8 cellular contexts compared by ENCODE assay signal in the genomic region with DNA sequence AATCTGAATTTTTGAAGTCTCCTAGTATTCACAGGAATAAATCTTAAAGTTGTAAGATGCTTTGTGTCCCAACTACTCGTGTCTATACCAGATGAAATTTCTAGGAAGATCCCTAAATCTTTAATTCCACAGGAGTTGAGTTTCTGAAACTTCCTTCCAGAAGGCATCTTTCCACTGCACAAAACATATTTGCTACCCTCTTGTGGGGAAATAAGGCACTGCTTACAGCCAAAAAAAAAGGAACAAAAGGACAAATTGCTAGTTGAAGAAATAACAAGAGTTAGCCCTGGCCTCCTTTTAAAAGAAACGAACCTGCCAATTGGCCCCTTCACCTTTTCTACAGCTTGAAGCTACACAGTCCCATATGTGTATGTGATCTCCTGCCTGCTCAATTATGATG. TPM values are rescaled to one million over a fixed set of nuclear protein-coding genes. Genes with fewer than 3 reads are reported as not detected.
DNase-seq lines count a peak whose midpoint lies in the region; ATAC-seq and TF ChIP-seq lines count a peak whose summit lies in the region.

No MANE protein-coding gene starts in this region.

- H3K27ac Mint-ChIP-seq in type B pancreatic cell = no peak overlapping the region
- H3K27ac Mint-ChIP-seq in activated T-helper 2 cell treated with anti-CD3 and anti-CD28 coated beads, Interferon-gamma antibody, Interleukin-2, Interleukin-4, amounts not matched to agents 10 μg/mL and 5 μg/mL and 100 μg/mL, durations not matched to agents 14 hours and 24 hours and 36 hours = no peak overlapping the region

- no peak for TF ChIP-seq POLR2A in vagina (IDR thresholded peaks at IDR 0.05)

- intact Hi-C loops in right cardiac atrium (cut with DNase I) (loop anchor here in 1 of 4 donors (10.0 kb wide), 2 partner anchors 1064 to 1494 kb away; no protein-coding TSS in a partner anchor), vagina (cut with DNase I) (loop anchor here (10.0 kb wide), 1 partner anchor 1904 kb away; no protein-coding TSS in a partner anchor)
- intact Hi-C loops in activated T-helper 2 cell treated with anti-CD3 and anti-CD28 coated beads, Interferon-gamma antibody, Interleukin-2, Interleukin-4, amounts not matched to agents 10 μg/mL and 5 μg/mL and 100 μg/mL, durations not matched to agents 14 hours and 24 hours and 36 hours (cut with micrococcal nuclease) = loop anchor here (5.0 to 10.0 kb wide), 2 partner anchors 1494 to 1766 kb away; no protein-coding TSS in a partner anchor

- no peaks in the 10 kb centered on the region for H3K36me3 Mint-ChIP-seq in type B pancreatic cell
- no peaks in the 10 kb centered on the region for H3K36me3 Mint-ChIP-seq in activated T-helper 2 cell treated with anti-CD3 and anti-CD28 coated beads, Interferon-gamma antibody, Interleukin-2, Interleukin-4, amounts not matched to agents 10 μg/mL and 5 μg/mL and 100 μg/mL, durations not matched to agents 14 hours and 24 hours and 36 hours (ENCODE audit: low read depth)

- H3K9me3 Mint-ChIP-seq in type B pancreatic cell = no peaks in the 10 kb centered on the region
- H3K9me3 Mint-ChIP-seq in activated T-helper 2 cell treated with anti-CD3 and anti-CD28 coated beads, Interferon-gamma antibody, Interleukin-2, Interleukin-4, amounts not matched to agents 10 μg/mL and 5 μg/mL and 100 μg/mL, durations not matched to agents 14 hours and 24 hours and 36 hours = no peaks in the 10 kb centered on the region

- H3K27ac ChIP-seq in cardiac muscle cell (peak overlapping the region; percentile 61), right cardiac atrium (ENCODE audit: low read length) (no peak overlapping the region), foreskin keratinocyte (no peak overlapping the region), vagina (no peak overlapping the region)

- H3K4me1 ChIP-seq in cardiac muscle cell (ENCODE audit: low read depth) = peaks cover 36% of the 10 kb centered on the region
- H3K4me1 ChIP-seq in right cardiac atrium (ENCODE audit: control insufficient read depth, insufficient read depth, low read length) = no peaks in the 10 kb centered on the region
- H3K4me1 ChIP-seq in foreskin keratinocyte = no peaks in the 10 kb centered on the region
- no peaks in the 10 kb centered on the region for H3K4me1 ChIP-seq in vagina

- H3K27me3 Mint-ChIP-seq in type B pancreatic cell = no peaks in the 10 kb centered on the region
- H3K27me3 Mint-ChIP-seq in activated T-helper 2 cell treated with anti-CD3 and anti-CD28 coated beads, Interferon-gamma antibody, Interleukin-2, Interleukin-4, amounts not matched to agents 10 μg/mL and 5 μg/mL and 100 μg/mL, durations not matched to agents 14 hours and 24 hours and 36 hours (ENCODE audit: low read depth) = peaks cover 12% of the 10 kb centered on the region

- no peak overlapping the region for H3K4me3 Mint-ChIP-seq in type B pancreatic cell
- no peak overlapping the region for H3K4me3 Mint-ChIP-seq in activated T-helper 2 cell treated with anti-CD3 and anti-CD28 coated beads, Interferon-gamma antibody, Interleukin-2, Interleukin-4, amounts not matched to agents 10 μg/mL and 5 μg/mL and 100 μg/mL, durations not matched to agents 14 hours and 24 hours and 36 hours (ENCODE audit: low read depth)

- no peaks in the 10 kb centered on the region for H3K4me1 Mint-ChIP-seq in type B pancreatic cell (ENCODE audit: unreplicated experiment)
- no peaks in the 10 kb centered on the region for H3K4me1 Mint-ChIP-seq in activated T-helper 2 cell treated with anti-CD3 and anti-CD28 coated beads, Interferon-gamma antibody, Interleukin-2, Interleukin-4, amounts not matched to agents 10 μg/mL and 5 μg/mL and 100 μg/mL, durations not matched to agents 14 hours and 24 hours and 36 hours (ENCODE audit: low read depth)

- H3K27me3 ChIP-seq in cardiac muscle cell = no peaks in the 10 kb centered on the region
- H3K27me3 ChIP-seq in right cardiac atrium (ENCODE audit: control insufficient read depth, insufficient read depth) = peaks cover 3% of the 10 kb centered on the region
- H3K27me3 ChIP-seq in foreskin keratinocyte = peaks cover 10% of the 10 kb centered on the region
- no peaks in the 10 kb centered on the region for H3K27me3 ChIP-seq in vagina

- 14% methylated on average over 2 of the region's 2 CpGs for WGBS in right cardiac atrium

- TF ChIP-seq CTCF in cardiac muscle cell (IDR thresholded peaks at IDR 0.05; ENCODE audit: low read depth, low read length) = peak; percentile 62
- TF ChIP-seq CTCF in foreskin keratinocyte (conservative IDR thresholded peaks at IDR 0.05) = peak; percentile 69
- peak; percentile 84 for TF ChIP-seq CTCF in type B pancreatic cell (conservative IDR thresholded peaks at IDR 0.05)
- no peak for TF ChIP-seq CTCF in vagina (IDR thresholded peaks at IDR 0.05)

- H3K36me3 ChIP-seq in cardiac muscle cell = peaks cover 12% of the 10 kb centered on the region
- no peaks in the 10 kb centered on the region for H3K36me3 ChIP-seq in vagina

- no peak overlapping the region for H3K4me3 ChIP-seq in cardiac muscle cell
- no peak overlapping the region for H3K4me3 ChIP-seq in right cardiac atrium (ENCODE audit: low read length)
- H3K4me3 ChIP-seq in vagina = no peak overlapping the region

- H3K9me3 ChIP-seq in cardiac muscle cell (ENCODE audit: low read depth) = no peaks in the 10 kb centered on the region
- no peaks in the 10 kb centered on the region for H3K9me3 ChIP-seq in right cardiac atrium (ENCODE audit: control insufficient read depth, low read length)
- H3K9me3 ChIP-seq in vagina = no peaks in the 10 kb centered on the region

- no peak for ATAC-seq in right cardiac atrium
- ATAC-seq in foreskin keratinocyte = no peak
- ATAC-seq in GM21717 (IDR thresholded peaks at IDR 0.05; ENCODE audit: unreplicated experiment) = no peak

- DNase-seq in cardiac muscle cell (ENCODE audit: low read depth in 1 of 2, low spot score in 1 of 2) (peak; percentile 25 to 28), right cardiac atrium (no peak), OCI-M1 (lab: John Stamatoyannopoulos, UW) (peak; percentile 55), foreskin keratinocyte (peak in 1 of 2 donors; percentile 7), type B pancreatic cell (ENCODE audit: extremely low spot score, unreplicated experiment) (no peak), vagina (ENCODE audit: extremely low spot score in 2 of 2) (no peak)
- no peak for DNase-seq in activated T-helper 2 cell treated with anti-CD3 and anti-CD28 coated beads, Interferon-gamma antibody, Interleukin-2, Interleukin-4, amounts not matched to agents 10 μg/mL and 5 μg/mL and 100 μg/mL, durations not matched to agents 14 hours and 24 hours and 36 hours (ENCODE audit: low spot score)

RNA-seq across cellular contexts. Expression of gene TAFA4, which starts 54.0 kb away (rescaled TPM):
- total RNA-seq in cardiac muscle cell (120 and 173 TPM in 2 replicates), right cardiac atrium (not detected), foreskin keratinocyte (not detected in 2 replicates), type B pancreatic cell (ENCODE audit: low replicate concordance) (0.31 and 0.63 TPM in 2 replicates), vagina (0.74 TPM)
- polyA plus RNA-seq in cardiac muscle cell (96.9 and 194 TPM in 2 replicates), right cardiac atrium (not detected), foreskin keratinocyte (not detected in 2 replicates)
- total RNA-seq in activated T-helper 2 cell treated with anti-CD3 and anti-CD28 coated beads, Interferon-gamma antibody, Interleukin-2, Interleukin-4, amounts not matched to agents 10 μg/mL and 5 μg/mL and 100 μg/mL, durations not matched to agents 14 hours and 24 hours and 36 hours = not detected in 2 replicates

Comparison
In these comparisons a context has a peak if more than half of its experiments do, and no peak if none do; other contexts are left out.
1. DNase-seq: peak in cardiac muscle cell (2 of 2) and OCI-M1 (single experiment); none in right cardiac atrium (0 of 3), type B pancreatic cell (single experiment), vagina (0 of 2) and activated T-helper 2 cell treated with anti-CD3 and anti-CD28 coated beads, Interferon-gamma antibody, Interleukin-2, Interleukin-4, amounts not matched to agents 10 μg/mL and 5 μg/mL and 100 μg/mL, durations not matched to agents 14 hours and 24 hours and 36 hours (single experiment).
2. RNA of gene TAFA4, which starts 54.0 kb away (total RNA-seq): 120 to 173 TPM in cardiac muscle cell; 0.74 TPM in vagina (single experiment), 0.31 to 0.63 TPM in type B pancreatic cell, not detected in foreskin keratinocyte, not detected in right cardiac atrium and not detected in activated T-helper 2 cell treated with anti-CD3 and anti-CD28 coated beads, Interferon-gamma antibody, Interleukin-2, Interleukin-4, amounts not matched to agents 10 μg/mL and 5 μg/mL and 100 μg/mL, durations not matched to agents 14 hours and 24 hours and 36 hours; every median in the first group is over 10 times any median in the second.
3. CTCF ChIP-seq: peak in cardiac muscle cell (single experiment), foreskin keratinocyte (single experiment) and type B pancreatic cell (single experiment); none in vagina (0 of 3).